Comparison of ENCODE assay signal across 1 cellular context in genomic region chr16:57883953-57884654, GRCh38.
TF ChIP-seq lines count a peak whose summit lies in the region.

No MANE protein-coding gene starts in this region.

TF ChIP-seq in HepG2, 621 proteins besides CTCF, POLR2A, EP300 and RAD21 (continued from another document):
- TF ChIP-seq ATF3 (CRISPR knock-in tag; IDR thresholded peaks at IDR 0.05) (no peak), ZSCAN29 (CRISPR knock-in tag; conservative IDR thresholded peaks at IDR 0.05) (no peak), KDM5A (IDR thresholded peaks at IDR 0.05; ENCODE audit: borderline replicate concordance, low read length) (no peak), DZIP1 (CRISPR knock-in tag; IDR thresholded peaks at IDR 0.05) (no peak), HES4 (CRISPR knock-in tag; IDR thresholded peaks at IDR 0.05; ENCODE audit: borderline replicate concordance) (no peak), AHR (CRISPR knock-in tag; IDR thresholded peaks at IDR 0.05) (no peak)
